In genomic region chr12:39272934-39273770, GRCh38 we compare ENCODE assay signal across 8 cellular contexts.
DNase-seq lines count a peak whose midpoint lies in the region; ATAC-seq, FAIRE-seq and TF ChIP-seq lines count a peak whose summit lies in the region.

No MANE protein-coding gene starts in this region.

- intact Hi-C loops in body of pancreas (cut with DNase I) = loop anchor here (10.0 kb wide), 1 partner anchor 128 kb away; no protein-coding TSS in a partner anchor
- intact Hi-C loops in upper lobe of right lung (cut with DNase I) = no loop called here

- FAIRE-seq in H54 (lab: Jason Lieb, UNC) = no peak

- H3K27me3 ChIP-seq in body of pancreas (no peaks in the 10 kb centered on the region), upper lobe of right lung (no peaks in the 10 kb centered on the region)

- TF ChIP-seq POLR2A in H54 (IDR thresholded peaks at IDR 0.05; ENCODE audit: low read depth, low read length) = no peak
- TF ChIP-seq POLR2A in body of pancreas (IDR thresholded peaks at IDR 0.05) = no peak

- no peaks in the 10 kb centered on the region for H3K36me3 ChIP-seq in body of pancreas (replicated peaks in 1 of 2; ENCODE audit: insufficient read depth in 1 of 2, low read depth in 2 of 2)
- H3K36me3 ChIP-seq in upper lobe of right lung = no peaks in the 10 kb centered on the region

- no peak overlapping the region for H3K4me3 ChIP-seq in body of pancreas
- H3K4me3 ChIP-seq in upper lobe of right lung = no peak overlapping the region

- peak; percentile 21 for DNase-seq in DMS153 treated with DMSO at 0.1 percent for 48 hours (lab: John Stamatoyannopoulos, UW; ENCODE audit: unreplicated experiment)
- DNase-seq in DMS153 (lab: John Stamatoyannopoulos, UW) = no peak
- DNase-seq in H54 (ENCODE audit: insufficient read length, low spot score) = peak; percentile 3
- DNase-seq in NCI-H69 (lab: John Stamatoyannopoulos, UW) = peak; percentile 16
- peak; percentile 15 to 25 (median 22) for DNase-seq in body of pancreas
- peak; percentile 47 for DNase-seq in kidney tubule cell (ENCODE audit: low spot score)
- DNase-seq in upper lobe of right lung = no peak

- no peaks in the 10 kb centered on the region for H3K9me3 ChIP-seq in body of pancreas
- H3K9me3 ChIP-seq in upper lobe of right lung = no peaks in the 10 kb centered on the region

- no peaks in the 10 kb centered on the region for H3K4me1 ChIP-seq in body of pancreas
- no peaks in the 10 kb centered on the region for H3K4me1 ChIP-seq in upper lobe of right lung

- WGBS in body of pancreas, 2 donors = 17 to 22% methylated on average over 8 of the region's 8 CpGs

- TF ChIP-seq CTCF in body of pancreas (IDR thresholded peaks at IDR 0.05) (peak; percentile 31 to 64 (median 42)), upper lobe of right lung (IDR thresholded peaks at IDR 0.05) (peak; percentile 82)

- ATAC-seq in body of pancreas = no peak
- ATAC-seq in upper lobe of right lung = peak; percentile 55
- no peak for ATAC-seq in GM21717 (IDR thresholded peaks at IDR 0.05; ENCODE audit: unreplicated experiment)

- H3K27ac ChIP-seq in body of pancreas (no peak overlapping the region), upper lobe of right lung (no peak overlapping the region)

Comparison
In these comparisons a context has a peak if more than half of its experiments do, and no peak if none do; other contexts are left out.
1. DNase-seq: peak in DMS153 treated with DMSO at 0.1 percent for 48 hours (single experiment), H54 (single experiment), NCI-H69 (single experiment), body of pancreas (4 of 4) and kidney tubule cell (single experiment); none in DMS153 (single experiment) and upper lobe of right lung (single experiment).